In the genomic region with DNA sequence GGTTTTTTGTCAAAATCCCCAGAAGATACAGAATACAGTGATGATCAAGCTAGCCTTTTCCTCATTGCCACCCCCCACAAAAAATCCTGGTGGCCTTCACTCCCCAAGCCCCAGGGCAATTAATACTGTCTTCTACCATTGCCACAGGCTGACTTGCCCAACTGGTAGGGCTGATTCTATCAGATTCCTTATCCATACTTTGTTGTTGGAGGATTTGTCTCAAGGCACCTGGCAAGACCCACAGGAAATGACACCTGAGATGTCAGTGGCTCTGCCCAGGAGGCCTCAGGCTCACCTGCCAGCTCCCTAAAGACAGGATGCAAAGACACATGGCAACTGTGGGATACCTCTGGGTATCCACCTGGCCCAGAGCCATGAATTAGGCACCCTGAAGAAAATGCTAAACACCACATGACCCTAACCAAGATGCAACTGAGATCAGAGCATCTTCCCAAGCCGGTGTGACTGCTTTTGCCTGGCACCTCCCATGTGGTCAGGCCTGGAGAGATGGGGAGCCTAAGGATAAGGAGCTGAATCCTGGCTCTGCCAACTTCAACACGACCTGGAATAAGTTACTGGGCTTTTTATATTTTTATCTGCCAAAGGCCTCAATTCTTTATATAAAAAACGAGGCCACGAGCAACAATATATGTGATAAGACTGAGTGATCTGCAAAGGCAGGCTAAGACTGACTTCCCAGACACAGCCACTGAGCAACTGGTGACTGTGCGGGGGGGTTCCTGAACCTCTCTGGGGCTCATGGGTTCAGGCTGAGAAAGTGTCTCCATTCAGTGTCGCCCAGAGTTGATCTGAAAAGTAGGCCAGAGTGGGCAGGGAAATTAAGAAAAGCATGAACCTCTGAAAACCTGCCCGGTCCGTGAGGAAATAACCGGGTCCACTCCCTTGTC, we compare ENCODE assay signal across 8 cellular contexts. TPM values are rescaled to one million over a fixed set of nuclear protein-coding genes. Genes with fewer than 3 reads are reported as not detected.
A peak's percentile ranks its signal among the peaks of the same experiment; 100 is the strongest.
DNase-seq lines count a peak whose midpoint lies in the region; ATAC-seq and TF ChIP-seq lines count a peak whose summit lies in the region.

No MANE protein-coding gene starts in this region.

- TF ChIP-seq CTCF in WERI-Rb-1 (IDR thresholded peaks at IDR 0.05; ENCODE audit: low read depth, low read length), result no peak

- POLR2A ChIA-PET in naive thymus-derived CD4-positive, alpha-beta T cell (lab: Charles Lee), result interaction anchor here (0.8 to 11.4 kb wide), 4 partner anchors 9 to 20 kb away, joined by 3 to 232 read pairs (median 3); a partner anchor contains a TSS

- no peaks in the 10 kb centered on the region for H3K27me3 ChIP-seq in WERI-Rb-1 (ENCODE audit: insufficient read depth, low read depth, severe bottlenecking)
- H3K27me3 ChIP-seq in effector memory CD4-positive, alpha-beta T cell (replicated peaks; ENCODE audit: control insufficient read depth, insufficient read depth, low read length, poor library complexity, severe bottlenecking), result no peaks in the 10 kb centered on the region
- no peaks in the 10 kb centered on the region for H3K27me3 ChIP-seq in naive thymus-derived CD4-positive, alpha-beta T cell (ENCODE audit: control insufficient read depth in 2 of 2, insufficient read depth in 2 of 2, low read length in 2 of 2)

- peaks cover 19% of the 10 kb centered on the region for H3K4me1 ChIP-seq in effector memory CD4-positive, alpha-beta T cell (ENCODE audit: control insufficient read depth, insufficient read depth, low read length, poor library complexity, severe bottlenecking)
- H3K4me1 ChIP-seq in naive thymus-derived CD4-positive, alpha-beta T cell (ENCODE audit: control insufficient read depth in 2 of 2, insufficient read depth in 2 of 2, low read length in 2 of 2), result peaks cover 14 to 20% of the 10 kb centered on the region in 2 donors

- DNase-seq in WERI-Rb-1 (peak; percentile 14), NCI-H1105 (lab: John Stamatoyannopoulos, UW) (no peak), T1000 (lab: John Stamatoyannopoulos, UW) (no peak), HuH-7 (ENCODE audit: low spot score) (no peak)
- DNase-seq in effector memory CD4-positive, alpha-beta T cell, result peak; percentile 7 to 25 (median 19)
- peak in 3 of 9 donors; percentile 10 to 29 (median 12) for DNase-seq in naive thymus-derived CD4-positive, alpha-beta T cell

- no peaks in the 10 kb centered on the region for H3K27me3 Mint-ChIP-seq in naive thymus-derived CD4-positive, alpha-beta T cell

- CTCF ChIA-PET in naive thymus-derived CD4-positive, alpha-beta T cell (lab: Charles Lee), result interaction anchor here (0.5 to 1.3 kb wide), 3 partner anchors 14 to 592 kb away, joined by 3 to 4 read pairs (median 3); a partner anchor contains a TSS

- peaks cover 0 to 10% (median 4%) of the 10 kb centered on the region in 5 donors for H3K36me3 Mint-ChIP-seq in naive thymus-derived CD4-positive, alpha-beta T cell

- H3K9me3 Mint-ChIP-seq in naive thymus-derived CD4-positive, alpha-beta T cell, result no peaks in the 10 kb centered on the region

- H3K4me3 Mint-ChIP-seq in naive thymus-derived CD4-positive, alpha-beta T cell, result peak overlapping the region; percentile 88 to 99 (median 94)

- peaks cover 5% of the 10 kb centered on the region for H3K36me3 ChIP-seq in WERI-Rb-1
- H3K36me3 ChIP-seq in effector memory CD4-positive, alpha-beta T cell (ENCODE audit: control insufficient read depth, insufficient read depth, low read length), result no peaks in the 10 kb centered on the region
- H3K36me3 ChIP-seq in naive thymus-derived CD4-positive, alpha-beta T cell (ENCODE audit: control insufficient read depth in 2 of 3, insufficient read depth in 3 of 3, low read length in 3 of 3), result peaks cover 0 to 11% (median 0%) of the 10 kb centered on the region in 3 experiments

- no peaks in the 10 kb centered on the region for H3K9me3 ChIP-seq in WERI-Rb-1 (ENCODE audit: severe bottlenecking)
- H3K9me3 ChIP-seq in effector memory CD4-positive, alpha-beta T cell (ENCODE audit: control insufficient read depth, low read length), result no peaks in the 10 kb centered on the region
- no peaks in the 10 kb centered on the region for H3K9me3 ChIP-seq in naive thymus-derived CD4-positive, alpha-beta T cell (ENCODE audit: control insufficient read depth in 2 of 3, low read length in 3 of 3)

- H3K4me1 Mint-ChIP-seq in naive thymus-derived CD4-positive, alpha-beta T cell, result peaks cover 16 to 59% (median 46%) of the 10 kb centered on the region in 7 donors

- H3K27ac ChIP-seq in WERI-Rb-1, result no peak overlapping the region
- H3K27ac ChIP-seq in effector memory CD4-positive, alpha-beta T cell (ENCODE audit: insufficient read depth, low read length, poor library complexity, severe bottlenecking), result peak overlapping the region; percentile 71
- H3K27ac ChIP-seq in naive thymus-derived CD4-positive, alpha-beta T cell (ENCODE audit: low read depth, low read length), result peak overlapping the region; percentile 94

- H3K4me3 ChIP-seq in WERI-Rb-1 (ENCODE audit: low read depth, low read length), result peak overlapping the region; percentile 64
- H3K4me3 ChIP-seq in effector memory CD4-positive, alpha-beta T cell (ENCODE audit: insufficient read depth, low read depth, low read length, poor library complexity, severe bottlenecking), result peak overlapping the region; percentile 63
- peak overlapping the region; percentile 94 for H3K4me3 ChIP-seq in naive thymus-derived CD4-positive, alpha-beta T cell (ENCODE audit: low read length)

- ATAC-seq in GM18502 (IDR thresholded peaks at IDR 0.05; ENCODE audit: poor library complexity, unreplicated experiment), result peak; percentile 45
- ATAC-seq in HG02973 (IDR thresholded peaks at IDR 0.05; ENCODE audit: unreplicated experiment), result peak; percentile 21
- no peak for ATAC-seq in naive thymus-derived CD4-positive, alpha-beta T cell

- peak overlapping the region; percentile 88 to 98 (median 94) for H3K27ac Mint-ChIP-seq in naive thymus-derived CD4-positive, alpha-beta T cell

- intact Hi-C loops in naive thymus-derived CD4-positive, alpha-beta T cell (cut with micrococcal nuclease), result loop anchor here (1.0 to 5.0 kb wide), 9 partner anchors 8 to 1400 kb away; a partner anchor contains a TSS

RNA-seq across cellular contexts. Expression of a gene that starts 0.9 kb away (rescaled TPM):
- total RNA-seq in naive thymus-derived CD4-positive, alpha-beta T cell, result 10 to 100 TPM; 14.8 to 58.2 (median 29.6) TPM
- 10 to 100 TPM; 44.7 to 71.1 TPM for polyA plus RNA-seq in naive thymus-derived CD4-positive, alpha-beta T cell

RNA-seq across cellular contexts. Expression of a gene that starts 14.3 kb away (rescaled TPM):
- total RNA-seq in naive thymus-derived CD4-positive, alpha-beta T cell, result 100 to 1,000 TPM in 3 of 5 experiments, 10 to 100 TPM in 2; 86.1 to 244 (median 167) TPM
- polyA plus RNA-seq in naive thymus-derived CD4-positive, alpha-beta T cell, result 100 to 1,000 TPM; 146 to 158 TPM

Comparison
In these comparisons a context has a peak if more than half of its experiments do, and no peak if none do; other contexts are left out.
1. DNase-seq: peak in WERI-Rb-1 (single experiment) and effector memory CD4-positive, alpha-beta T cell (3 of 3); none in NCI-H1105 (single experiment), T1000 (single experiment) and HuH-7 (single experiment).
2. Peak in every context shown above with its lines, with median percentiles within 50 percentile points of each other: H3K4me3 ChIP-seq.